In genomic region chr6:17098538-17098937, GRCh38 we compare ENCODE assay signal across 1 cellular context.
TF ChIP-seq lines count a peak whose summit lies in the region.

No MANE protein-coding gene starts in this region.

TF ChIP-seq in IMR-90, 13 proteins besides CTCF, POLR2A, EP300 and RAD21:
- TF ChIP-seq RFX5 (IDR thresholded peaks at IDR 0.05; ENCODE audit: low read depth, low read length) (no peak), BHLHE40 (IDR thresholded peaks at IDR 0.05; ENCODE audit: low read depth, low read length) (no peak), SMC3 (IDR thresholded peaks at IDR 0.05; ENCODE audit: low read depth, low read length) (no peak), MAFK (IDR thresholded peaks at IDR 0.05; ENCODE audit: low read depth, low read length) (no peak), MXI1 (IDR thresholded peaks at IDR 0.05; ENCODE audit: borderline replicate concordance, low read depth, low read length) (no peak), RCOR1 (IDR thresholded peaks at IDR 0.05; ENCODE audit: insufficient replicate concordance, low read length) (no peak), ELK1 (IDR thresholded peaks at IDR 0.05; ENCODE audit: borderline replicate concordance, low read depth, low read length) (no peak), FOS (IDR thresholded peaks at IDR 0.05; ENCODE audit: low read depth, low read length) (no peak; the same call in 1 of the 2 replicates), NFE2L2 (IDR thresholded peaks at IDR 0.05; ENCODE audit: low read depth, low read length) (no peak), CEBPB (IDR thresholded peaks at IDR 0.05; ENCODE audit: low read depth, low read length) (no peak), USF2 (IDR thresholded peaks at IDR 0.05; ENCODE audit: low read depth, low read length) (no peak), CHD1 (IDR thresholded peaks at IDR 0.05; ENCODE audit: low read depth, low read length) (no peak), MAZ (IDR thresholded peaks at IDR 0.05; ENCODE audit: borderline replicate concordance, low read depth, low read length) (no peak)
